ENCODE assay signal across 8 cellular contexts in the genomic region with DNA sequence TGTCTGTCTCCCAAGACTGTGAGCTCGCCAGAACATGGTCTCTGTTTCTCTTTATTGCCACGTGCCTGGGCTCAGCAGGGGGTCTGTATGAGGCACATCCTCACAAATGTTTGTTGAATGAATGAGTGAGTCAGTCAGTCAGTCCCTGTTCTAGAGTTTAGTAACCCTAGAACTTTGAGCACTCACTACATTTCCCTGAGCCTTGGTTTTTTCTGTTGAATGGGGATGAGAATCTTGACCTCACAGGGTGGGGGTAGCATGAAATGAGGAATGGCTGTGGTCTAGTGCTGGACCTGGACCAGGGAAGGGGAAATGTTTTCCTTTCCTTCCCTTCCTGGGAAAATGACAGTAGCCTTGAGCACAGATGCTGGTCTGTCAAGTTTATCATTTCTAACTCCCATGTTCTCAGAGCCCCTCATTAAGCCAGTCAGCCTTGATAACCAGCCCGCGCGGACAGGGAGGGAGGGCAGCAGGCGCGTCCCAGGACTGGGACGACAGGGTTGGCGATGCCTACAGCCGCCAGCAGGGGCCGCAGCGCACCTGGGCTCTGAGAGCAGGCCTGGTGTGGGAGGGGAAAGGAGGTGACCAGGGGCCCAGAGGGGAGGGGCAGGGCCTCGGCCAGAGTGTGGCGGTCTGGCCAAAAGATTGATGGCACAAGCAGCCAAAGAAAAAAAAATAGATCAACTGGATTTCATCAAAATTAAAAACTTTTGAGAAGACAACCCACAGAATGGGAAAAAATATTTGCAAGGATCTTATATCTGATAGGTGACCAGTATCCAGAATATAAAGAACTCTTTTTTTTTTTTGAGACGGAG. TPM values are rescaled to one million over a fixed set of nuclear protein-coding genes. Genes with fewer than 3 reads are reported as not detected.
A peak's percentile ranks its signal among the peaks of the same experiment; 100 is the strongest.
DNase-seq lines count a peak whose midpoint lies in the region; ATAC-seq, FAIRE-seq and TF ChIP-seq lines count a peak whose summit lies in the region.

No MANE protein-coding gene starts in this region.

- intact Hi-C loops in activated CD4-positive, alpha-beta T cell treated with anti-CD3 and anti-CD28 coated beads, Interleukin-2, amount 10 ng/mL, durations not matched to agents 24 days and 14 days (cut with micrococcal nuclease) = loop anchor here (1.0 to 5.0 kb wide), 3 partner anchors 142 to 407 kb away; a partner anchor contains a TSS
- intact Hi-C loops in colonic mucosa (cut with DNase I) = loop anchor here (2.0 to 10.0 kb wide), 2 partner anchors 143 to 395 kb away; no protein-coding TSS in a partner anchor

- no peak overlapping the region for H3K4me3 ChIP-seq in AG04449 (ENCODE audit: low read depth, low read length)
- H3K4me3 ChIP-seq in colonic mucosa = no peak overlapping the region
- no peak overlapping the region for H3K4me3 ChIP-seq in liver (ENCODE audit: low read depth in 1 of 3, low read length in 3 of 3)

- DNase-seq in AG04449 (ENCODE audit: low read depth, low spot score) (no peak), GM18507 (ENCODE audit: extremely low spot score, insufficient read length, low read depth) (peak; percentile 72), NCI-H510A (lab: John Stamatoyannopoulos, UW) (peak; percentile 69), colonic mucosa (peak; percentile 90)
- DNase-seq in activated CD4-positive, alpha-beta T cell treated with anti-CD3 and anti-CD28 coated beads, Interleukin-2, amount 10 ng/mL, durations not matched to agents 24 days and 14 days = peak; percentile 93
- DNase-seq in stimulated activated CD4-positive, alpha-beta T cell treated with anti-CD3 and anti-CD28 coated beads, Interleukin-4, amount 100 ng/mL, for 48 hours (ENCODE audit: low read depth in 2 of 2) = peak; percentile 75 to 77

- peak; percentile 85 for FAIRE-seq in GM18507 (lab: Jason Lieb, UNC)

- TF ChIP-seq RAD21 in liver (IDR thresholded peaks at IDR 0.05) = peak; percentile 96 to 99

- H3K27ac ChIP-seq in colonic mucosa (no peak overlapping the region), liver (ENCODE audit: low read depth in 1 of 2, low read length in 2 of 2) (no peak overlapping the region)

- CTCF ChIA-PET in AG04449 (lab: Yijun Ruan, JAX) = interaction anchor here (0.7 to 4.5 kb wide), 8 partner anchors 10 to 406 kb away, joined by 3 to 18 read pairs (median 4); a partner anchor contains a TSS

- H3K27me3 ChIP-seq in colonic mucosa = no peaks in the 10 kb centered on the region
- H3K27me3 ChIP-seq in liver (ENCODE audit: control insufficient read depth in 4 of 4, insufficient read depth in 4 of 4, low read length in 3 of 4) = no peaks in the 10 kb centered on the region

- H3K27ac Mint-ChIP-seq in activated CD4-positive, alpha-beta T cell treated with anti-CD3 and anti-CD28 coated beads, Interleukin-2, amount 10 ng/mL, durations not matched to agents 24 days and 14 days = peak overlapping the region; percentile 73

- POLR2A ChIA-PET in AG04449 (lab: Yijun Ruan, JAX) = no interaction called here

- H3K9me3 ChIP-seq in colonic mucosa (no peaks in the 10 kb centered on the region), liver (ENCODE audit: control insufficient read depth in 4 of 4, low read length in 3 of 4) (no peaks in the 10 kb centered on the region)

- H3K36me3 ChIP-seq in colonic mucosa (no peaks in the 10 kb centered on the region), liver (ENCODE audit: control insufficient read depth in 4 of 4, insufficient read depth in 3 of 4, low read depth in 1 of 4, low read length in 3 of 4) (no peaks in the 10 kb centered on the region)

- H3K36me3 Mint-ChIP-seq in activated CD4-positive, alpha-beta T cell treated with anti-CD3 and anti-CD28 coated beads, Interleukin-2, amount 10 ng/mL, durations not matched to agents 24 days and 14 days (ENCODE audit: low read depth) = peaks cover 3% of the 10 kb centered on the region

- H3K4me1 Mint-ChIP-seq in activated CD4-positive, alpha-beta T cell treated with anti-CD3 and anti-CD28 coated beads, Interleukin-2, amount 10 ng/mL, durations not matched to agents 24 days and 14 days = peaks cover 21% of the 10 kb centered on the region

- H3K4me3 Mint-ChIP-seq in activated CD4-positive, alpha-beta T cell treated with anti-CD3 and anti-CD28 coated beads, Interleukin-2, amount 10 ng/mL, durations not matched to agents 24 days and 14 days = no peak overlapping the region

- H3K9me3 Mint-ChIP-seq in activated CD4-positive, alpha-beta T cell treated with anti-CD3 and anti-CD28 coated beads, Interleukin-2, amount 10 ng/mL, durations not matched to agents 24 days and 14 days = peaks cover 7% of the 10 kb centered on the region

- peak; percentile 81 for ATAC-seq in HG03064 (IDR thresholded peaks at IDR 0.05; ENCODE audit: low read depth, unreplicated experiment)

- H3K4me1 ChIP-seq in colonic mucosa = no peaks in the 10 kb centered on the region
- peaks cover 0 to 8% (median 0%) of the 10 kb centered on the region in 4 donors for H3K4me1 ChIP-seq in liver (ENCODE audit: control insufficient read depth in 4 of 4, insufficient read depth in 4 of 4, low read length in 3 of 4)

- TF ChIP-seq CTCF in AG04449 (IDR thresholded peaks at IDR 0.05; ENCODE audit: insufficient read depth, low read length, missing control alignments) (peak; percentile 100), colonic mucosa (IDR thresholded peaks at IDR 0.05) (peak; percentile 94), liver (IDR thresholded peaks at IDR 0.05; ENCODE audit: low read depth, low read length, missing input control) (peak; percentile 95)

- WGBS in liver = 11% methylated on average over 15 of the region's 15 CpGs

- no peaks in the 10 kb centered on the region for H3K27me3 Mint-ChIP-seq in activated CD4-positive, alpha-beta T cell treated with anti-CD3 and anti-CD28 coated beads, Interleukin-2, amount 10 ng/mL, durations not matched to agents 24 days and 14 days

- H3K9ac ChIP-seq in colonic mucosa (ENCODE audit: low read depth in 2 of 2, low read length in 2 of 2) (peak overlapping the region in 1 of 2 donors; percentile 24), liver (ENCODE audit: low read depth in 1 of 2, low read length in 2 of 2) (no peak overlapping the region)

TF ChIP-seq in liver, 16 proteins besides CTCF, POLR2A, EP300 and RAD21:
- TF ChIP-seq FOXA1 (IDR thresholded peaks at IDR 0.05) (no peak), RXRA (IDR thresholded peaks at IDR 0.05) (peak in 1 of 2 donors; percentile 44)
TF ChIP-seq in liver: peak in this region for 1.

RNA-seq across cellular contexts. Expression of a gene that starts 24.1 kb away (rescaled TPM):
- 2.7 and 4.0 TPM in 2 replicates for total RNA-seq in activated CD4-positive, alpha-beta T cell treated with anti-CD3 and anti-CD28 coated beads, Interleukin-2, amount 10 ng/mL, durations not matched to agents 24 days and 14 days
- total RNA-seq in colonic mucosa (100 to 1,000 TPM; 161 to 238 TPM), liver (1 to 10 TPM; 2.7 to 4.4 TPM)
- polyA plus RNA-seq in liver = under 1 TPM; 0.65 to 0.72 TPM

RNA-seq across cellular contexts. Expression of a gene that starts 25.8 kb away (rescaled TPM):
- total RNA-seq in activated CD4-positive, alpha-beta T cell treated with anti-CD3 and anti-CD28 coated beads, Interleukin-2, amount 10 ng/mL, durations not matched to agents 24 days and 14 days = 103 and 110 TPM in 2 replicates
- total RNA-seq in colonic mucosa (10 to 100 TPM; 24.5 to 29.4 TPM), liver (10 to 100 TPM; 31.2 to 40.0 TPM)
- polyA plus RNA-seq in liver = 10 to 100 TPM; 70.4 to 72.1 TPM

Comparison
In these comparisons a context has a peak if more than half of its experiments do, and no peak if none do; other contexts are left out.
1. RNA of a gene that starts 24.1 kb away (total RNA-seq): 161 to 238 TPM in colonic mucosa; 2.7 to 4.4 TPM in liver and 2.7 to 4.0 TPM in activated CD4-positive, alpha-beta T cell treated with anti-CD3 and anti-CD28 coated beads, Interleukin-2, amount 10 ng/mL, durations not matched to agents 24 days and 14 days; every median in the first group is over 10 times any median in the second.
2. Peak in every context shown above with its lines, with median percentiles within 50 percentile points of each other: CTCF ChIP-seq.